27 cellular contexts compared by ENCODE assay signal in genomic region chr3:108409791-108410190, GRCh38.
"Had no signal": no experiment of that assay in that cellular context is flagged by ENCODE, and none has a peak within 500 bp of the region (broad histone marks: within the 10 kb centered on the region; RNA-seq: fewer than 3 reads in every experiment).

No MANE protein-coding gene starts in this region.

- H3K4me1 Mint-ChIP-seq: central memory CD8-positive, alpha-beta T cell; stimulated activated effector memory CD8-positive, alpha-beta T cell treated with anti-CD3 and anti-CD28 coated beads, Interleukin-12 subunit alpha, Interleukin-12 subunit beta, amount 100 ng/mL, for 72 hours had no signal

- H3K27ac Mint-ChIP-seq: memory B cell; natural killer cell treated with Interleukin-12 subunit alpha and Interleukin-12 subunit beta and Interleukin-15 and Interleukin-18, amount 100 ng/mL, for 72 hours; stimulated activated effector memory CD8-positive, alpha-beta T cell treated with anti-CD3 and anti-CD28 coated beads, Interleukin-12 subunit alpha, Interleukin-12 subunit beta, amount 100 ng/mL, for 72 hours had no signal

- H3K4me3 Mint-ChIP-seq: central memory CD8-positive, alpha-beta T cell; memory B cell; naive B cell; natural killer cell treated with Interleukin-12 subunit alpha and Interleukin-12 subunit beta and Interleukin-15 and Interleukin-18, amount 100 ng/mL, for 72 hours; neural crest cell; stimulated activated effector memory CD8-positive, alpha-beta T cell treated with anti-CD3 and anti-CD28 coated beads, Interleukin-12 subunit alpha, Interleukin-12 subunit beta, amount 100 ng/mL, for 72 hours had no signal

- H3K4me1 ChIP-seq: left ventricle myocardium inferior, right atrium auricular region, tibial nerve had no signal

- H3K9me3 ChIP-seq: esophagus squamous epithelium, heart right ventricle, left ventricle myocardium inferior, neutrophil, pancreas, right atrium auricular region, stomach, testis, tibial nerve had no signal

- H3K4me3 ChIP-seq: coronary artery, esophagus squamous epithelium, heart right ventricle, left ventricle myocardium inferior, lung, pancreas, right atrium auricular region, smooth muscle cell, stomach, testis, tibial nerve had no signal

- H3K27me3 Mint-ChIP-seq: memory B cell, naive B cell had no signal

- H3K36me3 ChIP-seq: esophagus squamous epithelium, heart right ventricle, left ventricle myocardium inferior, neutrophil, pancreas, right atrium auricular region, stomach, tibial nerve had no signal

- H3K27ac ChIP-seq: coronary artery, heart right ventricle, left ventricle myocardium inferior, neutrophil, pancreas, right atrium auricular region, stomach, testis, tibial nerve had no signal

- DNase-seq: dermis blood vessel endothelial cell; effector memory CD4-positive, alpha-beta T cell; esophagus squamous epithelium; foreskin melanocyte; glutamatergic neuron; heart right ventricle; hippocampal formation; left cardiac atrium; left ventricle myocardium inferior; naive B cell; pancreas; stimulated activated CD4-positive, alpha-beta T cell treated with anti-CD3 and anti-CD28 coated beads, Interleukin-2, amount 100 ng/mL, for 24 hours; stimulated activated CD4-positive, alpha-beta T cell treated with anti-CD3 and anti-CD28 coated beads, Interleukin-4, amount 100 ng/mL, for 24 hours; stimulated activated naive CD4-positive, alpha-beta T cell treated with Interleukin-2 at 50 U/mL for 16 hours; stomach had no signal

- H3K9me3 Mint-ChIP-seq: central memory CD8-positive, alpha-beta T cell; memory B cell; natural killer cell treated with Interleukin-12 subunit alpha and Interleukin-12 subunit beta and Interleukin-15 and Interleukin-18, amount 100 ng/mL, for 72 hours; neural crest cell; stimulated activated effector memory CD8-positive, alpha-beta T cell treated with anti-CD3 and anti-CD28 coated beads, Interleukin-12 subunit alpha, Interleukin-12 subunit beta, amount 100 ng/mL, for 72 hours had no signal

- H3K36me3 Mint-ChIP-seq: memory B cell; naive B cell; natural killer cell treated with Interleukin-12 subunit alpha and Interleukin-12 subunit beta and Interleukin-15 and Interleukin-18, amount 100 ng/mL, for 72 hours; stimulated activated effector memory CD8-positive, alpha-beta T cell treated with anti-CD3 and anti-CD28 coated beads, Interleukin-12 subunit alpha, Interleukin-12 subunit beta, amount 100 ng/mL, for 72 hours had no signal

- H3K27me3 ChIP-seq: esophagus squamous epithelium, heart right ventricle, neutrophil, pancreas, stomach, testis, tibial nerve had no signal

- H3K4me2 ChIP-seq: smooth muscle cell had no signal
